ENCODE assay signal across 20 cellular contexts in the genomic region with DNA sequence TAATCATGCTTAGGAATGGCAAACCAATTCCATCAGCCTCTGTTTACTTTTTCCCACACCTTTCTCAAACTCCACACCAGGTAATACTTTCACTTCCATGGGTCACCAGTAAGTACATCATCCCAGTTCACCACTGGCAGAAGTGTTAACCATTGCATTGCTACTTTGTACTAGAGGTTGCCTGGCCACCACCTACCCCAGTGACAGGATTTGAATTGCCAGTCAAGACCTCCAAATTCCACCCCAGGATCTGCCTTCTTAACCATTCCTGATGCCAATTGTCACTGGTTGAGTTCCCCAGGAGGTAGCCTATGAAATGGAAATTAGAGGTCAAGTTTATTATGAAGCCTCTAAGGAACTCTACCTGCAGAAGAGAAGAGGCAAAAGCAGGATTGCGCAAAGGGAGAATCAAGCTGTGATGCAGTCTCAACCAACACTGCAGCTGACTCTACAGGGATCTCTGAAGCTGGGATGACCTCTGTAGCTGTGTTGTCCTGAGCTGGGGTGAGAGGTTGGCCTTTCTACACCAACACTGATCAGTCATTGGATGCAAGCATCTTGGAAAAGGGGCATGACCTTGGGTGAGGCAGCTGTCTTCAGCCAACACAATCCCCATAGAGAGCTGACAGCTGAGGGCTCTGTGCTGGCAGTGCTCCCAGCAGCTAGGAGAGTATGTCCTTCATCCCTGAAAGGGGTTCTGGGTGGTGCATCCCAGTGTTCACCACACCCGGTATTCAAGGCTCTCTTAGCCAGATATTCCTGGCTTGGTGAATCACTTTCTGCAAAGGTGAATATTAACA. TPM values are rescaled to one million over a fixed set of nuclear protein-coding genes. Genes with fewer than 3 reads are reported as not detected.
A peak's percentile ranks its signal among the peaks of the same experiment; 100 is the strongest.
DNase-seq lines count a peak whose midpoint lies in the region; ATAC-seq and TF ChIP-seq lines count a peak whose summit lies in the region.
"Had no signal": no experiment of that assay in that cellular context is flagged by ENCODE, and none has a peak within 500 bp of the region (broad histone marks: within the 10 kb centered on the region; RNA-seq: fewer than 3 reads in every experiment).

No MANE protein-coding gene starts in this region.

- no peak overlapping the region for H2BK12ac ChIP-seq in H9 (ENCODE audit: insufficient read length, low read depth, low read length)

- no peaks in the 10 kb centered on the region for H3K79me2 ChIP-seq in H9 (ENCODE audit: insufficient read depth, low read length)

- no peak overlapping the region for H3K4me3 ChIP-seq in esophagus muscularis mucosa
- H3K4me3 ChIP-seq: A549, BLaER1, K562 had no signal

- no peaks in the 10 kb centered on the region for H3K23me2 ChIP-seq in H9 (ENCODE audit: insufficient read length, low read depth, low read length, poor library complexity, severe bottlenecking)

- H3K14ac ChIP-seq in H9 (ENCODE audit: insufficient read depth, low read length), result peak overlapping the region; percentile 34

- H4K8ac ChIP-seq in H9 (replicated peaks; ENCODE audit: insufficient read length, low read depth, low read length), result no peak overlapping the region

- DNase-seq in H9, result no peak
- peak; percentile 95 for DNase-seq in LHCN-M2 (ENCODE audit: low read depth)
- DNase-seq in esophagus muscularis mucosa (ENCODE audit: extremely low spot score), result peak; percentile 53
- no peak for DNase-seq in sciatic nerve (ENCODE audit: low spot score)
- DNase-seq in SIG-M5 treated with dmso at 0.1 percent for 504 hours (lab: John Stamatoyannopoulos, UW; ENCODE audit: unreplicated experiment), result no peak
- no peak for DNase-seq in HT-29 (ENCODE audit: low spot score)
- DNase-seq in T-helper 2 cell, result no peak
- DNase-seq: CD4-positive, alpha-beta memory T cell; DMS153; GDM1; HCEC 1CT; NCI-H1105 treated with DMSO at 0.1 percent for 48 hours; NCI-H1694 treated with DMSO at 0.1 percent for 48 hours; NCI-H510A; NCI-H748 treated with DMSO at 0.1 percent for 48 hours; NK-92 treated with Interleukin-12 subunit alpha and Interleukin-12 subunit beta, amount 100 ng/mL, for 24 hours; SIG-M5 had no signal

- H3K9ac ChIP-seq in H9 (ENCODE audit: extremely low read depth, insufficient read length, low read length), result no peak overlapping the region
- H3K9ac ChIP-seq: BLaER1 had no signal

- no peak overlapping the region for H3K56ac ChIP-seq in H9 (ENCODE audit: insufficient read length, low read depth, low read length)

- TF ChIP-seq EP300 in esophagus muscularis mucosa (IDR thresholded peaks at IDR 0.05), result no peak

- H3K27ac ChIP-seq in H9 (ENCODE audit: insufficient read length, low read depth, low read length), result no peak overlapping the region
- no peak overlapping the region for H3K27ac ChIP-seq in esophagus muscularis mucosa (replicated peaks in 1 of 4)
- H3K27ac ChIP-seq: A549, BLaER1 had no signal

- no peak overlapping the region for H4K5ac ChIP-seq in H9 (ENCODE audit: insufficient read length, low read depth, low read length)

- H2BK5ac ChIP-seq in H9 (ENCODE audit: insufficient read length, low read length), result no peak overlapping the region

- H3K4me2 ChIP-seq in H9 (ENCODE audit: insufficient read depth, insufficient read length, low read length), result no peak overlapping the region
- H3K4me2 ChIP-seq: A549, BLaER1 had no signal

- no peak overlapping the region for H3K4ac ChIP-seq in H9 (ENCODE audit: low read depth, low read length)

- intact Hi-C loops in esophagus muscularis mucosa (cut with DNase I) (no loop called here), sciatic nerve (cut with DNase I) (no loop called here)

- H3K4me1 ChIP-seq in H9 (ENCODE audit: insufficient read depth, low read length), result peaks cover 4% of the 10 kb centered on the region; the same call in 1 of the 2 replicates
- H3K4me1 ChIP-seq in esophagus muscularis mucosa, result no peaks in the 10 kb centered on the region
- H3K4me1 ChIP-seq: A549, BLaER1 had no signal

- H4K91ac ChIP-seq in H9 (ENCODE audit: insufficient read length, low read depth, low read length), result no peak overlapping the region

- no peak overlapping the region for H2BK15ac ChIP-seq in H9 (ENCODE audit: low read depth, low read length)

- H3K23ac ChIP-seq in H9 (ENCODE audit: insufficient read length, low read depth, low read length), result no peak overlapping the region

- no peak overlapping the region for H2BK20ac ChIP-seq in H9 (ENCODE audit: low read depth, low read length, poor library complexity, severe bottlenecking)

- ATAC-seq in sciatic nerve, result peak; percentile 80
- ATAC-seq: A549, K562 had no signal

- H3K4me3 Mint-ChIP-seq in H9, result no peak overlapping the region
- H3K4me3 Mint-ChIP-seq: CD4-positive, alpha-beta memory T cell had no signal

- peaks cover 11 to 14% of the 10 kb centered on the region in 2 experiments for H3K4me1 Mint-ChIP-seq in H9
- H3K4me1 Mint-ChIP-seq: CD4-positive, alpha-beta memory T cell had no signal

- WGBS in H9 (ENCODE audit: extremely low coverage, insufficient read length, low lambda C conversion rate), result no CpG with 5 or more reads among the region's 2 CpGs
- 83% methylated on average over 2 of the region's 2 CpGs for WGBS in esophagus muscularis mucosa

- peaks cover 0 to 4% (median 0%) of the 10 kb centered on the region in 3 experiments; a peak in 2 of 7 replicates for H3K36me3 Mint-ChIP-seq in H9 (ENCODE audit: insufficient read depth in 1 of 3, low read depth in 3 of 3)
- H3K36me3 Mint-ChIP-seq: CD4-positive, alpha-beta memory T cell had no signal

- no peak overlapping the region for H2BK120ac ChIP-seq in H9 (ENCODE audit: low read depth, low read length, poor library complexity, severe bottlenecking)

- H3K9me3 ChIP-seq in H9 (ENCODE audit: control insufficient read depth, low read depth, low read length) (no peaks in the 10 kb centered on the region), esophagus muscularis mucosa (no peaks in the 10 kb centered on the region)
- H3K9me3 ChIP-seq: A549, BLaER1 had no signal

- H3K9me3 Mint-ChIP-seq in H9, result 0 out of 5 replicates have a peak, but pooled peaks cover 0 to 3% of the 10 kb centered on the region in 2 experiments

- H3T11ph ChIP-seq in H9 (ENCODE audit: low read length), result no peak overlapping the region

- no peaks in the 10 kb centered on the region for H3K36me3 ChIP-seq in esophagus muscularis mucosa
- H3K36me3 ChIP-seq: BLaER1 had no signal

- no peak overlapping the region; a peak in 1 of 7 replicates for H3K27ac Mint-ChIP-seq in H9

- no peak overlapping the region for H3K18ac ChIP-seq in H9 (ENCODE audit: insufficient read length, low read depth, low read length)

- no peaks in the 10 kb centered on the region for H4K20me1 ChIP-seq in H9 (ENCODE audit: control insufficient read depth, insufficient read depth, insufficient read length)
- H4K20me1 ChIP-seq: BLaER1 had no signal

- H2AFZ ChIP-seq in H9 (ENCODE audit: low read length), result no peak overlapping the region

- no peaks in the 10 kb centered on the region for H3K79me1 ChIP-seq in H9 (ENCODE audit: insufficient read depth, low read depth, low read length, poor library complexity, severe bottlenecking)

- H2AK5ac ChIP-seq in H9 (ENCODE audit: insufficient read length, low read length), result no peak overlapping the region

- no peaks in the 10 kb centered on the region for H3K27me3 ChIP-seq in H9 (ENCODE audit: insufficient read depth, low read length)
- H3K27me3 ChIP-seq in esophagus muscularis mucosa, result peaks cover 0 to 3% (median 0%) of the 10 kb centered on the region in 4 donors
- H3K27me3 ChIP-seq: BLaER1 had no signal

- peaks cover 7% of the 10 kb centered on the region for H3K27me3 Mint-ChIP-seq in H9 (ENCODE audit: low read depth)

- no peak for TF ChIP-seq CTCF in H9 (conservative IDR thresholded peaks at IDR 0.05)
- TF ChIP-seq CTCF in esophagus muscularis mucosa (IDR thresholded peaks at IDR 0.05), result no peak

- TF ChIP-seq POLR2A in esophagus muscularis mucosa (IDR thresholded peaks at IDR 0.05; ENCODE audit: low read depth), result no peak

RNA-seq across cellular contexts. Expression of gene HMGA2, which starts 37.0 kb away (rescaled TPM):
- total RNA-seq in H9 (2021) (58.2 and 59.9 TPM in 2 replicates), LHCN-M2 (2014; rRNA removed) (51.0 and 53.2 TPM in 2 replicates), esophagus muscularis mucosa (under 1 TPM in 3 of 4 donors, not detected in 1; 0.06 to 0.33 (median 0.11) TPM), sciatic nerve (3.5 TPM)
- 23.8 TPM for polyA plus RNA-seq in LHCN-M2 (2012)
- total RNA-seq in HT-29 (2014; rRNA removed; shearing (Covaris generic)), result 11.1 and 16.4 TPM in 2 replicates
- total RNA-seq: CD4-positive, alpha-beta memory T cell had no signal
- polyA plus RNA-seq: CD4-positive, alpha-beta memory T cell had no signal

Comparison
In these comparisons a context has a peak if more than half of its experiments do, and no peak if none do; other contexts are left out.
1. DNase-seq: peak in LHCN-M2 (single experiment) and esophagus muscularis mucosa (single experiment); none in H9 (single experiment), sciatic nerve (single experiment), SIG-M5 treated with dmso at 0.1 percent for 504 hours (single experiment), HT-29 (single experiment) and T-helper 2 cell (0 of 5).